ENCODE assay signal across 13 cellular contexts in the genomic region with DNA sequence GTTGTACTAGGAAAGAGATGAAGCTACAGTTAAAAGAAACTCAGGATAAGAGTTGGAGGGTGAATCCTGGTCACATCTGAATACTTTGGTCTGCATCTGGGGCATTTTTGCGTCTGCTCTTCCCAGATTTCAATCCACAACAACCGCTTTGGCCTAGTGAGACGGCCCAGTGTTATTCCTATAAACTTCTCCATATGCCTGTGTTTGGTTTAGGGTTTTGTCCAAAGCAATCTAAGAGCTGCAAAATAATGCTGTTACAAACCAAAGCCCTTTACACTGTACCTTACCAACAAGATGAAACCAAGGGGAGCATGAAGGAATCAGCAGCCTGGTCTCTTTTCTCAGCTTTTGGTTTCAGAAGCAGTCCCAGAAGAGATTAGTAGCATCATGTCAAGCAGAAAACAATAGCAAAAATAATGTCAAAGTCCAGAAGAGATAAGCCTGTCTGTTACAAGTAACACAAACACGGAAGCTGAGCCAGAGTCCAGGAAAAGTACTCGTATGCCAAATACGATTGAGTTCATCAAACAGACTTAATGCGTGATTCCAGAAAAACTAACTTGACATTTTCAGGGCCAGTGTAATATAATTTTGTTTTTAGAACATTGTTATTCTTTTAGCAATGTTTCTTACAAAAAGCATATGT.
"Had no signal": no experiment of that assay in that cellular context is flagged by ENCODE, and none has a peak within 500 bp of the region (broad histone marks: within the 10 kb centered on the region; RNA-seq: fewer than 3 reads in every experiment).

No MANE protein-coding gene starts in this region.

- H3K9me3 ChIP-seq: ascending aorta, breast epithelium, left lung, thoracic aorta, upper lobe of right lung had no signal

- H3K4me1 ChIP-seq: ascending aorta, breast epithelium, left lung, upper lobe of right lung had no signal

- DNase-seq: activated CD4-positive, alpha-beta T cell treated with anti-CD3 and anti-CD28 coated beads, Interleukin-2, amount 50 U/mL, for 48 hours; activated CD4-positive, CD25-positive, alpha-beta regulatory T cell treated with anti-CD3 and anti-CD28 coated beads, Interleukin-2, amount 50 U/mL, for 72 hours; activated naive CD4-positive, alpha-beta T cell treated with anti-CD3 and anti-CD28 coated beads, Interleukin-2, amount 10 ng/mL, durations not matched to agents 7 days and 5 days; activated T-cell treated with anti-CD3 and anti-CD28 coated beads, Interleukin-2, amount 50 U/mL, for 1 hour; islet precursor cell; left lung; nucleus accumbens; posterior cingulate gyrus; upper lobe of right lung had no signal

- H3K27ac ChIP-seq: ascending aorta, breast epithelium, left lung, skin epidermis, thoracic aorta, upper lobe of right lung had no signal

- H3K4me3 ChIP-seq: ascending aorta, breast epithelium, left lung, skin epidermis, thoracic aorta, upper lobe of right lung had no signal

- H3K27me3 ChIP-seq: ascending aorta, breast epithelium, left lung, upper lobe of right lung had no signal

- H3K36me3 ChIP-seq: ascending aorta, breast epithelium, left lung, thoracic aorta, upper lobe of right lung had no signal
